8 cellular contexts compared by ENCODE assay signal in the genomic region with DNA sequence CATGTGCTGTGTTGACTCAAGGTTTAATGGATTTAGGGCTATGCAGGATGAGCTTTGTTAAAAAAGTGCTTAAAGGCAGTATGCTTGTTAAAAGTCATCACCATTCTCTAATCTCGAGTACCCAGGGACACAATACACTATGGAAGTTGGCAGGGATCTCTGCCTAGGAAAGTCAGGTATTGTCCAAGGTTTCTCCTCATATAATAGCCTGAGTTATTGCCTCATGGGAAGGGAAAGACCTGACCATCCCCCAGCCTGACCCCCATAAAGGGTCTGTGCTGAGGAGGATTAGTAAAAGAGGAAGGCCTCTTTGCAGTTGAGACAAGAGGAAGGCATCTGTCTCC.
A peak's percentile ranks its signal among the peaks of the same experiment; 100 is the strongest.
DNase-seq lines count a peak whose midpoint lies in the region; TF ChIP-seq lines count a peak whose summit lies in the region.
"Not testable (repeated sequence)": the region's sequence is repeated elsewhere in the genome, so short reads cannot be mapped to it uniquely, and the experiment has no call there.

No MANE protein-coding gene starts in this region.

- not testable (repeated sequence) for TF ChIP-seq CTCF in WERI-Rb-1 (IDR thresholded peaks at IDR 0.05; ENCODE audit: low read depth, low read length); endodermal cell (conservative IDR thresholded peaks at IDR 0.05); nephron (IDR thresholded peaks at IDR 0.05; ENCODE audit: unreplicated experiment in 3 of 3); progenitor cell of endocrine pancreas (IDR thresholded peaks at IDR 0.05; ENCODE audit: unreplicated experiment)

- H3K27ac ChIP-seq in BLaER1 = peak overlapping the region; percentile 62; the same call in 1 of the 2 replicates
- H3K27ac ChIP-seq in HUES64 (ENCODE audit: low read depth, low read length) = peak overlapping the region; percentile 10; the same call in 1 of the 2 replicates
- peak overlapping the region; percentile 76 for H3K27ac ChIP-seq in WERI-Rb-1
- peak overlapping the region; percentile 63 for H3K27ac ChIP-seq in endodermal cell (ENCODE audit: low read depth, low read length)

- not testable (repeated sequence) for H4K20me1 ChIP-seq in BLaER1

- H3K4me1 Mint-ChIP-seq in endodermal cell (peaks cover 45% of the 10 kb centered on the region), progenitor cell of endocrine pancreas (ENCODE audit: low read depth) (peaks cover 15% of the 10 kb centered on the region)
- H3K4me1 Mint-ChIP-seq in nephron = not testable (repeated sequence)

- H3K9me3 Mint-ChIP-seq in endodermal cell; nephron; progenitor cell of endocrine pancreas (ENCODE audit: low read depth): not testable (repeated sequence)

- H3K9me3 ChIP-seq in BLaER1 (peaks cover 48% of the 10 kb centered on the region), endodermal cell (ENCODE audit: control insufficient read depth, low read length) (peaks cover 24% of the 10 kb centered on the region)
- H3K9me3 ChIP-seq in HUES64 (ENCODE audit: insufficient read depth, low read depth, low read length); WERI-Rb-1 (ENCODE audit: severe bottlenecking): not testable (repeated sequence)

- H3K4me2 ChIP-seq in BLaER1 = not testable (repeated sequence)

- DNase-seq in NCI-H82 (lab: John Stamatoyannopoulos, UW) (peak; percentile 76), WERI-Rb-1 (peak; percentile 37), endodermal cell (peak; percentile 64), kidney tubule cell (ENCODE audit: low spot score) (peak; percentile 35)
- not testable (repeated sequence) for DNase-seq in progenitor cell of endocrine pancreas (ENCODE audit: low spot score, unreplicated experiment)

- peaks cover 53% of the 10 kb centered on the region for H3K4me1 ChIP-seq in BLaER1
- H3K4me1 ChIP-seq in HUES64 (ENCODE audit: insufficient read depth, low read length) = not testable (repeated sequence)
- peaks cover 16% of the 10 kb centered on the region for H3K4me1 ChIP-seq in endodermal cell (ENCODE audit: control insufficient read depth, insufficient read depth, low read length)

- not testable (repeated sequence) for H3K36me3 Mint-ChIP-seq in endodermal cell (ENCODE audit: low read depth); nephron (ENCODE audit: low read depth); progenitor cell of endocrine pancreas (ENCODE audit: insufficient read depth)

- H3K27ac Mint-ChIP-seq in endodermal cell = peak overlapping the region; percentile 95
- peak overlapping the region; percentile 82 to 92 (median 88) for H3K27ac Mint-ChIP-seq in nephron
- H3K27ac Mint-ChIP-seq in progenitor cell of endocrine pancreas = peak overlapping the region; percentile 62

- WGBS in HUES64 = 78% methylated on average over 1 of the region's 1 CpG
- 47% methylated on average over 1 of the region's 1 CpG; no CpG with 5 or more reads in 1 of the 2 experiments for WGBS in endodermal cell (ENCODE audit: insufficient coverage in 1 of 2, insufficient read length in 1 of 2), 2 experiments

- not testable (repeated sequence) for H3K27me3 Mint-ChIP-seq in endodermal cell (ENCODE audit: insufficient read depth); nephron (ENCODE audit: low read depth); progenitor cell of endocrine pancreas

- H3K27me3 ChIP-seq in BLaER1; HUES64 (ENCODE audit: insufficient read depth, low read length); WERI-Rb-1 (ENCODE audit: insufficient read depth, low read depth, severe bottlenecking); endodermal cell (ENCODE audit: control insufficient read depth, insufficient read depth, low read length, poor library complexity, severe bottlenecking): not testable (repeated sequence)

- not testable (repeated sequence) for H3K4me3 ChIP-seq in BLaER1; HUES64 (ENCODE audit: low read length); WERI-Rb-1 (ENCODE audit: low read depth, low read length); endodermal cell (ENCODE audit: low read length)

- H3K36me3 ChIP-seq in BLaER1; HUES64 (ENCODE audit: insufficient read depth, low read length); WERI-Rb-1; endodermal cell (ENCODE audit: control insufficient read depth, insufficient read depth, low read length): not testable (repeated sequence)

- H3K4me3 Mint-ChIP-seq in endodermal cell = peak overlapping the region; percentile 45
- H3K4me3 Mint-ChIP-seq in nephron; progenitor cell of endocrine pancreas (ENCODE audit: low read depth): not testable (repeated sequence)

- H3K9ac ChIP-seq in BLaER1; HUES64 (ENCODE audit: low read depth, low read length): not testable (repeated sequence)
- H3K9ac ChIP-seq in endodermal cell (ENCODE audit: extremely low read depth, low read length, poor library complexity, severe bottlenecking) = peak overlapping the region; percentile 66

Comparison
In these comparisons a context has a peak if more than half of its experiments do, and no peak if none do; other contexts are left out.
1. H3K27ac ChIP-seq: peak in every context shown above with its lines; median percentile 76 in WERI-Rb-1; 63 in endodermal cell; 62 in BLaER1; 10 in HUES64.